Comparison of ENCODE assay signal across 1 cellular context in the genomic region with DNA sequence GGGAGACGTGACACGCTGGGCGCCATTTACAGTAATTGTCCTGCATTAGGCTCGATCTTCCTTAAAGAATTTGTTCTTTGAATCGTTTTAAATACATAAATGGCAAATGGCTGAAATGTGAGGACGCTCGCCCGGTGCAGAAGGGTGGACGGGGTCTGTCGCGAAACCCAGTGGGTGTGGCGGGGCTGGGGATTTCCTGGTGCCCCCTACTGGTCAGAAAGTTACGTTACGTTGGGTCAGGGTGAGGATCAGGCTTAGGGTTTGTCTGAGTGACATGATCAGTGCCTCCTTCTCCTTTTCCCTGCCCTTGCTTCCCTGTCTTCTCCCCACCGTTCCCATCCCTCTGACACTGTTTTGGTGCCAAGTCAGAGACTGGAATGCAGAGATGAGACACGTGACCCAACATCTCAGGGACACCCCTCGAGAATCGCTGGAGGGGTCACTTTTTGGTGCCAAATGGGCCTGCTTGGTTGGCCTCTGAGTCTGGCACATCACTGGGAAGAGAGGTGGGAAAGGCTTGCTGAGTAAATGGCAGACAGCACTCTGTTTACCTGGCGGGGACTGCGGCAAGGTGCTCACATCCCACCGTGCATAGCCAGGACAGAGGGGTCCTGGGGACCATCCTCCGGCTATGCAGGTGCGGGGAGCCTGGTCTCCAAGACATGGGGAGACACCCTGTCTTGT.
TF ChIP-seq lines count a peak whose summit lies in the region.

No MANE protein-coding gene starts in this region.

TF ChIP-seq in GM23338, 12 proteins besides CTCF, POLR2A, EP300 and RAD21 (continued from another document):
- no peak for TF ChIP-seq REST (IDR thresholded peaks at IDR 0.05; ENCODE audit: unreplicated experiment)
- no peak for TF ChIP-seq EZH2 (IDR thresholded peaks at IDR 0.05; ENCODE audit: low read depth, unreplicated experiment)
- TF ChIP-seq, protein P1, sequence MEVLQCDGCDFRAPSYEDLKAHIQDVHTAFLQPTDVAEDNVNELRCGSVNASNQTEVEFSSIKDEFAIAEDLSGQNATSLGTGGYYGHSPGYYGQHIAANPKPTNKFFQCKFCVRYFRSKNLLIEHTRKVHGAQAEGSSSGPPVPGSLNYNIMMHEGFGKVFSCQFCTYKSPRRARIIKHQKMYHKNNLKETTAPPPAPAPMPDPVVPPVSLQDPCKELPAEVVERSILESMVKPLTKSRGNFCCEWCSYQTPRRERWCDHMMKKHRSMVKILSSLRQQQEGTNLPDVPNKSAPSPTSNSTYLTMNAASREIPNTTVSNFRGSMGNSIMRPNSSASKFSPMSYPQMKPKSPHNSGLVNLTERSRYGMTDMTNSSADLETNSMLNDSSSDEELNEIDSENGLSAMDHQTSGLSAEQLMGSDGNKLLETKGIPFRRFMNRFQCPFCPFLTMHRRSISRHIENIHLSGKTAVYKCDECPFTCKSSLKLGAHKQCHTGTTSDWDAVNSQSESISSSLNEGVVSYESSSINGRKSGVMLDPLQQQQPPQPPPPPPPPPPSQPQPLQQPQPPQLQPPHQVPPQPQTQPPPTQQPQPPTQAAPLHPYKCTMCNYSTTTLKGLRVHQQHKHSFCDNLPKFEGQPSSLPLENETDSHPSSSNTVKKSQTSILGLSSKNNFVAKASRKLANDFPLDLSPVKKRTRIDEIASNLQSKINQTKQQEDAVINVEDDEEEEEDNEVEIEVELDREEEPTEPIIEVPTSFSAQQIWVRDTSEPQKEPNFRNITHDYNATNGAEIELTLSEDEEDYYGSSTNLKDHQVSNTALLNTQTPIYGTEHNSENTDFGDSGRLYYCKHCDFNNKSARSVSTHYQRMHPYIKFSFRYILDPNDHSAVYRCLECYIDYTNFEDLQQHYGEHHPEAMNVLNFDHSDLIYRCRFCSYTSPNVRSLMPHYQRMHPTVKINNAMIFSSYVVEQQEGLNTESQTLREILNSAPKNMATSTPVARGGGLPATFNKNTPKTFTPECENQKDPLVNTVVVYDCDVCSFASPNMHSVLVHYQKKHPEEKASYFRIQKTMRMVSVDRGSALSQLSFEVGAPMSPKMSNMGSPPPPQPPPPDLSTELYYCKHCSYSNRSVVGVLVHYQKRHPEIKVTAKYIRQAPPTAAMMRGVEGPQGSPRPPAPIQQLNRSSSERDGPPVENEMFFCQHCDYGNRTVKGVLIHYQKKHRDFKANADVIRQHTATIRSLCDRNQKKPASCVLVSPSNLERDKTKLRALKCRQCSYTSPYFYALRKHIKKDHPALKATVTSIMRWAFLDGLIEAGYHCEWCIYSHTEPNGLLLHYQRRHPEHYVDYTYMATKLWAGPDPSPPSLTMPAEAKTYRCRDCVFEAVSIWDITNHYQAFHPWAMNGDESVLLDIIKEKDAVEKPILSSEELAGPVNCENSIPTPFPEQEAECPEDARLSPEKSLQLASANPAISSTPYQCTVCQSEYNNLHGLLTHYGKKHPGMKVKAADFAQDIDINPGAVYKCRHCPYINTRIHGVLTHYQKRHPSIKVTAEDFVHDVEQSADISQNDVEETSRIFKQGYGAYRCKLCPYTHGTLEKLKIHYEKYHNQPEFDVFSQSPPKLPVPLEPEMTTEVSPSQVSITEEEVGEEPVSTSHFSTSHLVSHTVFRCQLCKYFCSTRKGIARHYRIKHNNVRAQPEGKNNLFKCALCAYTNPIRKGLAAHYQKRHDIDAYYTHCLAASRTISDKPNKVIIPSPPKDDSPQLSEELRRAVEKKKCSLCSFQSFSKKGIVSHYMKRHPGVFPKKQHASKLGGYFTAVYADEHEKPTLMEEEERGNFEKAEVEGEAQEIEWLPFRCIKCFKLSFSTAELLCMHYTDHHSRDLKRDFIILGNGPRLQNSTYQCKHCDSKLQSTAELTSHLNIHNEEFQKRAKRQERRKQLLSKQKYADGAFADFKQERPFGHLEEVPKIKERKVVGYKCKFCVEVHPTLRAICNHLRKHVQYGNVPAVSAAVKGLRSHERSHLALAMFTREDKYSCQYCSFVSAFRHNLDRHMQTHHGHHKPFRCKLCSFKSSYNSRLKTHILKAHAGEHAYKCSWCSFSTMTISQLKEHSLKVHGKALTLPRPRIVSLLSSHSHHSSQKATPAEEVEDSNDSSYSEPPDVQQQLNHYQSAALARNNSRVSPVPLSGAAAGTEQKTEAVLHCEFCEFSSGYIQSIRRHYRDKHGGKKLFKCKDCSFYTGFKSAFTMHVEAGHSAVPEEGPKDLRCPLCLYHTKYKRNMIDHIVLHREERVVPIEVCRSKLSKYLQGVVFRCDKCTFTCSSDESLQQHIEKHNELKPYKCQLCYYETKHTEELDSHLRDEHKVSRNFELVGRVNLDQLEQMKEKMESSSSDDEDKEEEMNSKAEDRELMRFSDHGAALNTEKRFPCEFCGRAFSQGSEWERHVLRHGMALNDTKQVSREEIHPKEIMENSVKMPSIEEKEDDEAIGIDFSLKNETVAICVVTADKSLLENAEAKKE (CRISPR knock-in tag; IDR thresholded peaks at IDR 0.05), result no peak
- TF ChIP-seq STAT1 (IDR thresholded peaks at IDR 0.05; ENCODE audit: unreplicated experiment), result no peak
- no peak for TF ChIP-seq EZH2phosphoT487 (IDR thresholded peaks at IDR 0.05; ENCODE audit: unreplicated experiment)
- TF ChIP-seq NANOG (IDR thresholded peaks at IDR 0.05; ENCODE audit: borderline replicate concordance), result no peak
- TF ChIP-seq JUNB (IDR thresholded peaks at IDR 0.05; ENCODE audit: unreplicated experiment), result no peak
